ENCODE assay signal across 1 cellular context in the genomic region with DNA sequence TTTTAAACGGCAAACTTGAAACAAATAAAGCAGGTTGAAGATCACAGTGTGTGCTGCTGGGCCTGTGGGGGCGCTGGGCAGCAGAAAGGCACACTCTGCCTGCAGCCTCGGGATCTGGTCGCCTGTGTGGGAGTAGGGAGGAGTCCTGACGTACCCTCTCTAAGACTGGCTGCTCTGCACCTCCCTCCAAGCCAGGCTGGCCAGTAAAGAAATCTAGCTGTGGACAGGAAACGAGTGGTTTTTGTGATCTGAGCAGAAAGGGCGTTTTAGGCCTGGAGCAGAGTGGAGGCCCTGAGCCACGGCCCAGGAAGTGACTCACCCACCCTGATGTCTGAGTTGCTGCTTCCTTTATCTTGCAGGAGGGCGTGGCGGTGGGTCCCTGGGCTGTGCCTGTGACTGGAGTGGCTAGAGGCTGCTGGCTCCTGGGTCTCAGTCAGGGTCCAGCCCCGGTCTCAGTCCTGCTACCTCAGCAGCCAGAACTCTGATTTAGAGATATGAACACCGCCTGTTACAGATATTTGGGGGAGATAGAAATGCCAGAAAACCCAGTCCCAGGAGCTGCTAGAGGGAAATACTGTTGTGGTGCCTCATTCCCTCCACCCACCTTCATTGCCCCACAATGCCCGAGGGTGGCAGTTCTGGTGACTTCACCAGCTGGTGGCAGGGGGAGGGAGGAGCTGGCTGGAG.
TF ChIP-seq lines count a peak whose summit lies in the region.

No MANE protein-coding gene starts in this region.

TF ChIP-seq in HEK293, 187 proteins besides CTCF, POLR2A, EP300 and RAD21 (continued from another document and continues in another):
- TF ChIP-seq ZNF670 (tag by site-specific recombination; IDR thresholded peaks at IDR 0.05; ENCODE audit: low read depth) = no peak
- peak; percentile 47; the same call in 1 of the 2 replicates for TF ChIP-seq KLF10 (tag by site-specific recombination; IDR thresholded peaks at IDR 0.05)
- TF ChIP-seq SETDB1 (IDR thresholded peaks at IDR 0.05; ENCODE audit: insufficient read length, low read length) = peak; percentile 47
- no peak for TF ChIP-seq ZNF747 (tag by site-specific recombination; IDR thresholded peaks at IDR 0.05)
- TF ChIP-seq, protein P1, sequence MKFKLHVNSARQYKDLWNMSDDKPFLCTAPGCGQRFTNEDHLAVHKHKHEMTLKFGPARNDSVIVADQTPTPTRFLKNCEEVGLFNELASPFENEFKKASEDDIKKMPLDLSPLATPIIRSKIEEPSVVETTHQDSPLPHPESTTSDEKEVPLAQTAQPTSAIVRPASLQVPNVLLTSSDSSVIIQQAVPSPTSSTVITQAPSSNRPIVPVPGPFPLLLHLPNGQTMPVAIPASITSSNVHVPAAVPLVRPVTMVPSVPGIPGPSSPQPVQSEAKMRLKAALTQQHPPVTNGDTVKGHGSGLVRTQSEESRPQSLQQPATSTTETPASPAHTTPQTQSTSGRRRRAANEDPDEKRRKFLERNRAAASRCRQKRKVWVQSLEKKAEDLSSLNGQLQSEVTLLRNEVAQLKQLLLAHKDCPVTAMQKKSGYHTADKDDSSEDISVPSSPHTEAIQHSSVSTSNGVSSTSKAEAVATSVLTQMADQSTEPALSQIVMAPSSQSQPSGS (tag by site-specific recombination; IDR thresholded peaks at IDR 0.05; ENCODE audit: low read depth) = no peak
- TF ChIP-seq ZBTB11 (tag by site-specific recombination; conservative IDR thresholded peaks at IDR 0.05; ENCODE audit: low read depth) = no peak; the same call in 1 of the 2 replicates
- peak; percentile 94 for TF ChIP-seq SP2 (tag by site-specific recombination; IDR thresholded peaks at IDR 0.05)
- no peak for TF ChIP-seq ZNF423 (tag by site-specific recombination; IDR thresholded peaks at IDR 0.05)
- peak; percentile 62 for TF ChIP-seq ZFHX2 (tag by site-specific recombination; conservative IDR thresholded peaks at IDR 0.05)
- no peak for TF ChIP-seq ZNF529 (tag by site-specific recombination; IDR thresholded peaks at IDR 0.05; ENCODE audit: insufficient replicate concordance)
- peak; percentile 90 for TF ChIP-seq PRDM10 (tag by site-specific recombination; IDR thresholded peaks at IDR 0.05)
- TF ChIP-seq ZNF292 (tag by site-specific recombination; IDR thresholded peaks at IDR 0.05; ENCODE audit: borderline replicate concordance, low read depth) = no peak
- peak; percentile 93 for TF ChIP-seq PRDM4 (tag by site-specific recombination; IDR thresholded peaks at IDR 0.05)
- TF ChIP-seq ZNF221 (tag by site-specific recombination; IDR thresholded peaks at IDR 0.05; ENCODE audit: borderline replicate concordance) = no peak
- TF ChIP-seq, protein P2, sequence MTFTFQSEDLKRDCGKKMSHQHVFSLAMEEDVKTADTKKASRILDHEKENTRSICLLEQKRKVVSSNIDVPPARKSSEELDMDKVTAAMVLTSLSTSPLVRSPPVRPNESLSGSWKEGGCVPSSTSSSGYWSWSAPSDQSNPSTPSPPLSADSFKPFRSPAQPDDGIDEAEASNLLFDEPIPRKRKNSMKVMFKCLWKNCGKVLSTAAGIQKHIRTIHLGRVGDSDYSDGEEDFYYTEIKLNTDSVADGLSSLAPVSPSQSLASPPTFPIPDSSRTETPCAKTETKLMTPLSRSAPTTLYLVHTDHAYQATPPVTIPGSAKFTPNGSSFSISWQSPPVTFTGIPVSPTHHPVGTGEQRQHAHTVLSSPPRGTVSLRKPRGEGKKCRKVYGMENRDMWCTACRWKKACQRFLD (tag by site-specific recombination; IDR thresholded peaks at IDR 0.05) = no peak
- no peak for TF ChIP-seq ZNF311 (tag by site-specific recombination; IDR thresholded peaks at IDR 0.05; ENCODE audit: borderline replicate concordance)
- TF ChIP-seq HIC1 (tag by site-specific recombination; IDR thresholded peaks at IDR 0.05) = peak; percentile 68; the same call in 1 of the 2 replicates
- TF ChIP-seq OVOL3 (tag by site-specific recombination; IDR thresholded peaks at IDR 0.05) = no peak
- no peak for TF ChIP-seq TSHZ1 (tag by site-specific recombination; IDR thresholded peaks at IDR 0.05; ENCODE audit: borderline replicate concordance)
- TF ChIP-seq ZNF549 (tag by site-specific recombination; IDR thresholded peaks at IDR 0.05) = no peak
- TF ChIP-seq ZBTB48 (tag by site-specific recombination; IDR thresholded peaks at IDR 0.05) = peak; percentile 57
- TF ChIP-seq ZNF248 (tag by site-specific recombination; IDR thresholded peaks at IDR 0.05) = no peak
- peak; percentile 96 for TF ChIP-seq TRIM28 (IDR thresholded peaks at IDR 0.05; ENCODE audit: borderline replicate concordance, low read length)
- TF ChIP-seq PBX3 (CRISPR knock-in tag; IDR thresholded peaks at IDR 0.05) = 0 out of 2 replicates have a peak, but pooled peaks have one; percentile 50
- TF ChIP-seq KLF1 (tag by site-specific recombination; IDR thresholded peaks at IDR 0.05) = peak; percentile 90
- TF ChIP-seq ZNF660 (tag by site-specific recombination; IDR thresholded peaks at IDR 0.05) = peak; percentile 67; the same call in 1 of the 2 replicates
- TF ChIP-seq ZBTB8A (tag by site-specific recombination; IDR thresholded peaks at IDR 0.05) = peak; percentile 88
- TF ChIP-seq, protein P3, sequence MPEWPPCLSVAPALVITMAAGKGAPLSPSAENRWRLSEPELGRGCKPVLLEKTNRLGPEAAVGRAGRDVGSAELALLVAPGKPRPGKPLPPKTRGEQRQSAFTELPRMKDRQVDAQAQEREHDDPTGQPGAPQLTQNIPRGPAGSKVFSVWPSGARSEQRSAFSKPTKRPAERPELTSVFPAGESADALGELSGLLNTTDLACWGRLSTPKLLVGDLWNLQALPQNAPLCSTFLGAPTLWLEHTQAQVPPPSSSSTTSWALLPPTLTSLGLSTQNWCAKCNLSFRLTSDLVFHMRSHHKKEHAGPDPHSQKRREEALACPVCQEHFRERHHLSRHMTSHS (tag by site-specific recombination; IDR thresholded peaks at IDR 0.05) = no peak
- TF ChIP-seq ZNF366 (tag by site-specific recombination; conservative IDR thresholded peaks at IDR 0.05) = peak; percentile 86
- no peak for TF ChIP-seq MZF1 (tag by site-specific recombination; IDR thresholded peaks at IDR 0.05; ENCODE audit: borderline replicate concordance)
